20 cellular contexts compared by ENCODE assay signal in the genomic region with DNA sequence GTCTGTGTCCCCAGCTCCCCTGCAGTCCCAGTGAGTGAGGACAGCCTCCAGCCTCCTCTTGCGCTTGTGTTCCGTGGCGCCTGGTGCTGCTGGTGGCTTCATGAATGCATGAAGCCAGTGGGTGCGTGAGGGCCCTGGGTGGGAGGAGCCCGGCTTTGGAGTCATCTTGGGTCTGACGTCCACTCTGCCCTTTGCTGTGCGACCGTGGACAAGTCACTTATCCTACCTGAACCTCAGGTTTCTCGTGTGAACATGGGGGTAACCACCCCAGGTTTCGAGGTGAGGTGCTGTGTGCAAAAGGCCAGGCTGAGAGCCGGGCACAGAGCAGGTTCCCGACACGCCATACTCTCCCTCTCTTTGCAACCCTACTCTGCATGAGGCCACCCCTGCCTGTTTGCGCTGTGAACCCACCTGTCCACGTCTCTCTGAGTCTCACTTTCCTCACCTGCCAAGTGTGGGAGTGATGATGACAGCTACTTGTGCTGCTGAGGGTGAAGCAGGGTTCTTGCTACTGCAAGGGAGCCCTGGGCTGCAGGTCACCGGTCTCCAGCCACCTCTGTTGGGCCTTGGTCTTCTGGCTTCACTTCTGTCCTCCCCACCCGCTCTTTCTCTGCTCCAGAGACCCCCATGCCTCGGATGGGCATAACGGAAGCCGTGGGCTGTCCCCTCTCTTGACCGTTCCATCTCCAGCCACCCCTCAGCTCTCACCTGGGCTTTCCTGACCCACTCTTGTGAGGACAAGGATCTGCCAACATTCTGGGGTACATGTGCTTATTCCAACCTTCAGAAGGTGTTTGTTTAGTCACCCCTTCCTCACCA.
DNase-seq lines count a peak whose midpoint lies in the region; ATAC-seq and TF ChIP-seq lines count a peak whose summit lies in the region.
"Had no signal": no experiment of that assay in that cellular context is flagged by ENCODE, and none has a peak within 500 bp of the region (broad histone marks: within the 10 kb centered on the region; RNA-seq: fewer than 3 reads in every experiment).

No MANE protein-coding gene starts in this region.

- no peak for TF ChIP-seq CTCF in GM10248 (IDR thresholded peaks at IDR 0.05; ENCODE audit: control extremely low read depth, extremely low read depth, low read depth, missing control alignments)
- no peak for TF ChIP-seq CTCF in endothelial cell (IDR thresholded peaks at IDR 0.05; ENCODE audit: unreplicated experiment)
- TF ChIP-seq CTCF in MCF 10A (IDR thresholded peaks at IDR 0.05; ENCODE audit: unreplicated experiment) = no peak

- no peak overlapping the region for H2BK12ac ChIP-seq in trophoblast cell (ENCODE audit: low read length)

- H3K14ac ChIP-seq in trophoblast cell (ENCODE audit: low read length) = no peak overlapping the region

- CTCF ChIA-PET in GM10248 (lab: Yijun Ruan, JAX) = no interaction called here
- CTCF ChIA-PET in MCF 10A (lab: Yijun Ruan, JAX) = interaction anchor here (0.5 kb wide), 1 partner anchor 1310 kb away, joined by 5 read pairs; no protein-coding TSS in a partner anchor

- H2BK120ac ChIP-seq in trophoblast cell (ENCODE audit: insufficient read depth, low read length, poor library complexity) = no peak overlapping the region

- H3K4me1 Mint-ChIP-seq in endothelial cell (ENCODE audit: unreplicated experiment) = no peaks in the 10 kb centered on the region
- H3K4me1 Mint-ChIP-seq in MCF 10A (ENCODE audit: insufficient read depth, unreplicated experiment) = peaks cover 5% of the 10 kb centered on the region
- H3K4me1 Mint-ChIP-seq: CD4-positive, CD25-positive, alpha-beta regulatory T cell had no signal

- no peaks in the 10 kb centered on the region for H3K4me1 ChIP-seq in trophoblast cell (ENCODE audit: control insufficient read depth in 1 of 2, insufficient read depth in 2 of 2, low read length in 2 of 2)

- DNase-seq in D341Med (ENCODE audit: low spot score) (peak; percentile 18), GM10248 (ENCODE audit: extremely low spot score) (peak; percentile 11), endothelial cell (ENCODE audit: low spot score) (no peak), trophoblast cell (no peak), MCF 10A (ENCODE audit: unreplicated experiment) (no peak)
- DNase-seq: CD4-positive, CD25-positive, alpha-beta regulatory T cell; DMS79; Kasumi-1; MG63; NCI-H1417; NCI-H1694 treated with DMSO at 0.1 percent for 48 hours; NCI-H2081 treated with DMSO at 0.1 percent for 48 hours; NCI-H446; NCI-H526; OCI-M1; SHP77 treated with DMSO at 0.1 percent for 48 hours had no signal

- H3K79me1 ChIP-seq in trophoblast cell (ENCODE audit: low read length) = no peaks in the 10 kb centered on the region

- POLR2A ChIA-PET in GM10248 (lab: Yijun Ruan, JAX) = no interaction called here
- POLR2A ChIA-PET in MCF 10A (lab: Yijun Ruan, JAX) = no interaction called here

- no peaks in the 10 kb centered on the region for H3K36me3 ChIP-seq in trophoblast cell (ENCODE audit: control insufficient read depth in 1 of 2, insufficient read depth in 2 of 2, low read length in 2 of 2)
- H3K36me3 ChIP-seq: MG63 had no signal

- no peak overlapping the region for H4K91ac ChIP-seq in trophoblast cell (ENCODE audit: low read depth, low read length)

- H3K27me3 Mint-ChIP-seq in endothelial cell (ENCODE audit: unreplicated experiment) (peaks cover 19% of the 10 kb centered on the region), MCF 10A (ENCODE audit: insufficient read depth, unreplicated experiment) (no peaks in the 10 kb centered on the region)
- H3K27me3 Mint-ChIP-seq: CD4-positive, CD25-positive, alpha-beta regulatory T cell had no signal

- no peak overlapping the region for H3K4me3 Mint-ChIP-seq in endothelial cell (ENCODE audit: unreplicated experiment)
- H3K4me3 Mint-ChIP-seq in MCF 10A (ENCODE audit: unreplicated experiment) = no peak overlapping the region
- H3K4me3 Mint-ChIP-seq: CD4-positive, CD25-positive, alpha-beta regulatory T cell had no signal

- H3K9me3 Mint-ChIP-seq in endothelial cell (ENCODE audit: unreplicated experiment) (peaks cover 40% of the 10 kb centered on the region), MCF 10A (ENCODE audit: unreplicated experiment) (no peaks in the 10 kb centered on the region)

- no peak overlapping the region for H3K27ac ChIP-seq in trophoblast cell (ENCODE audit: low read depth, low read length)
- H3K27ac ChIP-seq: SK-N-MC had no signal

- intact Hi-C loops in MCF 10A (cut with micrococcal nuclease) = no loop called here

- H3K27me3 ChIP-seq in trophoblast cell (ENCODE audit: insufficient read depth, low read length) = no peaks in the 10 kb centered on the region
- H3K27me3 ChIP-seq: MG63 had no signal

- no peak overlapping the region for H2AK5ac ChIP-seq in trophoblast cell (ENCODE audit: low read length)

- no peak overlapping the region for H3K18ac ChIP-seq in trophoblast cell (ENCODE audit: low read length)

- no peak overlapping the region for H3K9ac ChIP-seq in trophoblast cell (ENCODE audit: low read length)

- H4K12ac ChIP-seq in trophoblast cell (ENCODE audit: low read depth, low read length) = no peak overlapping the region

- H3K4ac ChIP-seq in trophoblast cell (ENCODE audit: low read depth, low read length) = no peak overlapping the region

- no TSS peak for BruUV-seq in MCF 10A (replicated peaks; lab: Mats Ljungman, UMichigan)

- H3K36me3 Mint-ChIP-seq in endothelial cell (ENCODE audit: low read depth, unreplicated experiment) (peaks cover 19% of the 10 kb centered on the region), MCF 10A (ENCODE audit: insufficient read depth, unreplicated experiment) (no peaks in the 10 kb centered on the region)
- H3K36me3 Mint-ChIP-seq: CD4-positive, CD25-positive, alpha-beta regulatory T cell had no signal

- no CpG with 5 or more reads among the region's 21 CpGs for WGBS in trophoblast cell (ENCODE audit: extremely low coverage, insufficient coverage, insufficient read length)

- no peaks in the 10 kb centered on the region for H3K79me2 ChIP-seq in trophoblast cell (ENCODE audit: control insufficient read depth, insufficient read depth, low read length, poor library complexity)

- no peak for ATAC-seq in GM21447 (IDR thresholded peaks at IDR 0.05; ENCODE audit: unreplicated experiment)
- no peak for ATAC-seq in HG03025 (IDR thresholded peaks at IDR 0.05; ENCODE audit: low FRiP score, unreplicated experiment)
- ATAC-seq: GM12878 had no signal

- peaks cover 85% of the 10 kb centered on the region for H3K9me3 ChIP-seq in trophoblast cell (ENCODE audit: insufficient read depth, low read depth, low read length)
- H3K9me3 ChIP-seq: MG63 had no signal

- no peak overlapping the region for H3K23ac ChIP-seq in trophoblast cell (ENCODE audit: low read length)

- H3K27ac Mint-ChIP-seq in endothelial cell (ENCODE audit: unreplicated experiment) = peak overlapping the region; percentile 62
- H3K27ac Mint-ChIP-seq in MCF 10A (ENCODE audit: low read depth, unreplicated experiment) = no peak overlapping the region
- H3K27ac Mint-ChIP-seq: CD4-positive, CD25-positive, alpha-beta regulatory T cell had no signal

- H4K8ac ChIP-seq in trophoblast cell (ENCODE audit: low read depth, low read length) = no peak overlapping the region

- no peak overlapping the region for H2BK5ac ChIP-seq in trophoblast cell (ENCODE audit: low read depth, low read length, poor library complexity)

- no peak overlapping the region for H2AFZ ChIP-seq in trophoblast cell (ENCODE audit: insufficient read depth, low read length, poor library complexity)

- H3K4me2 ChIP-seq in trophoblast cell (ENCODE audit: low read length) = no peak overlapping the region

- H3K4me3 ChIP-seq in trophoblast cell (ENCODE audit: low read depth, low read length) = peak overlapping the region; percentile 25
- H3K4me3 ChIP-seq: GM12878, MG63, SK-N-MC had no signal

Comparison
In these comparisons a context has a peak if more than half of its experiments do, and no peak if none do; other contexts are left out.
1. DNase-seq: peak in D341Med (single experiment) and GM10248 (single experiment); none in endothelial cell (single experiment), trophoblast cell (0 of 2) and MCF 10A (single experiment).